ENCODE assay signal across 25 cellular contexts in the genomic region with DNA sequence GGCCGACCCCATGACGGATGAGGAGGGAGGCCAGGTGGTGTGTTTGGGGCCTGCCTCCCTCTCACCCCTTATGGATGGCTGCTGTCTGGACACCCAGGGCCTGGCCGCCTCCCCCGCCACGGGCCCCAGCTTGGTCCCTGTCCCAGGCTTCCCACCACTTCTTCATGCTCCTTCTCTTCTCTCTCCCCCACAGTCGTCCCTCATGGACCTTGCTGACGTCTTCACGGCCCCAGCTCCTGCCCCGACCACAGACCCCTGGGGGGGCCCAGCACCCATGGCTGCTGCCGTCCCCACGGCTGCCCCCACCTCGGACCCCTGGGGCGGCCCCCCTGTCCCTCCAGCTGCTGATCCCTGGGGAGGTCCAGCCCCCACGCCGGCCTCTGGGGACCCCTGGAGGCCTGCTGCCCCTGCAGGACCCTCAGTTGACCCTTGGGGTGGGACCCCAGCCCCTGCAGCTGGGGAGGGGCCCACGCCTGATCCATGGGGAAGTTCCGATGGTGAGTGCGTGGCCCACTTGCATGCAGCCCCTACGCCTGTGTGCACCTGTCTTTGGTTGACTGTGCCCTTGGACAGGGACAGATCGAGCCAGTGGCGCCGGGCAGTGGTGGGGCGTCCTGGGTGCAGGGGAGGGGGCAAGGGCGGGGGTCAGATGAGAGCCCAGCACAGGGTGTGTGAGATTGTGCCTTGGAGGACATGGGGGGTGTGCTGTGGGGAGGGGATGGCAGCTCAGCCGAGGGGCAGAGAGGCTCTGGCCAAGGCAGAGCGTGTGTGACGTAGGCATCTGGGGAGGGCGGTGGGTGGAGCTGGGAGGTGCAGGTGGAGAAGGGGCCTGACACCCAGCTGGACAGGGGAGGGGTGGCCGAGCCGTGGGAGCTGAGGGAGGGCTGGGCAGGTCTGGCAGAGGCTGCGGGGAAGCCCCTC. TPM values are rescaled to one million over a fixed set of nuclear protein-coding genes. Genes with fewer than 3 reads are reported as not detected.
"Had no signal": no experiment of that assay in that cellular context is flagged by ENCODE, and none has a peak within 500 bp of the region (broad histone marks: within the 10 kb centered on the region; RNA-seq: fewer than 3 reads in every experiment).

No MANE protein-coding gene starts in this region.

- H2AFZ ChIP-seq: hepatocyte, neural progenitor cell had no signal

- H3K4me3 ChIP-seq: adrenal gland, ascending aorta, hepatocyte, lung, neural progenitor cell, ovary, psoas muscle, tibial artery had no signal

- H3K27ac ChIP-seq: adrenal gland, ascending aorta, brain microvascular endothelial cell, foreskin keratinocyte, hepatocyte, neural progenitor cell, ovary, psoas muscle, tibial artery, VCaP had no signal

- H3K36me3 ChIP-seq: neural progenitor cell, ovary had no signal

- H3K9me3 ChIP-seq: adrenal gland, ascending aorta, ovary, psoas muscle, tibial artery had no signal

- H3K27me3 ChIP-seq: adrenal gland, ascending aorta, brain microvascular endothelial cell, foreskin keratinocyte, hepatocyte, neural progenitor cell, ovary, tibial artery had no signal

- H3K4me2 ChIP-seq: hepatocyte, neural progenitor cell had no signal

- H3K4me1 ChIP-seq: adrenal gland, ascending aorta, foreskin keratinocyte, neural progenitor cell, psoas muscle, tibial artery had no signal

- ATAC-seq: activated CD4-positive, CD25-positive, alpha-beta regulatory T cell treated with anti-CD3 and anti-CD28 coated beads, Interleukin-2, amount 50 U/mL, for 24 hours; activated CD8-positive, alpha-beta T cell treated with anti-CD3 and anti-CD28 coated beads, Interleukin-2, amount 10 ng/mL, durations not matched to agents 7 days and 5 days; foreskin keratinocyte; psoas muscle; right cardiac atrium; SK-N-SH treated with all-trans-retinoic acid at 6 μM for 48 hours had no signal

- DNase-seq: activated CD4-positive, alpha-beta T cell treated with anti-CD3 and anti-CD28 coated beads, Interleukin-2, amount 50 U/mL, for 1 hour; activated CD8-positive, alpha-beta T cell treated with anti-CD3 and anti-CD28 coated beads, Interleukin-2, amount 10 ng/mL, durations not matched to agents 7 days and 5 days; activated gamma-delta T cell treated with Interleukin-2 at 50 U/mL for 16 hours; brain microvascular endothelial cell; central memory CD4-positive, alpha-beta T cell; effector memory CD4-positive, alpha-beta T cell; foreskin keratinocyte; naive B cell; stimulated activated CD4-positive, alpha-beta T cell treated with anti-CD3 and anti-CD28 coated beads, Interleukin-4, amount 100 ng/mL, for 1 hour had no signal

RNA-seq across cellular contexts. Expression of a gene that starts 46.4 kb away (rescaled TPM):
- total RNA-seq: activated CD8-positive, alpha-beta T cell treated with anti-CD3 and anti-CD28 coated beads, Interleukin-2, amount 10 ng/mL, durations not matched to agents 7 days and 5 days; adrenal gland; ascending aorta; dermis microvascular lymphatic vessel endothelial cell; foreskin keratinocyte; hepatocyte; lung; mesenteric fat pad; mucosa of gallbladder; ovary; psoas muscle; right cardiac atrium had no signal
- polyA plus RNA-seq: adrenal gland, esophagus, foreskin keratinocyte, hepatocyte, lung, psoas muscle, right cardiac atrium had no signal
